In genomic region chr12:111753144-111753881, GRCh38 we compare ENCODE assay signal across 9 cellular contexts. TPM values are rescaled to one million over a fixed set of nuclear protein-coding genes. Genes with fewer than 3 reads are reported as not detected.
DNase-seq lines count a peak whose midpoint lies in the region; ATAC-seq and TF ChIP-seq lines count a peak whose summit lies in the region.
"Had no signal": no experiment of that assay in that cellular context is flagged by ENCODE, and none has a peak within 500 bp of the region (broad histone marks: within the 10 kb centered on the region; RNA-seq: fewer than 3 reads in every experiment).

No MANE protein-coding gene starts in this region.

- H4K5ac ChIP-seq in IMR-90 (ENCODE audit: low read depth, low read length): no peak overlapping the region

- H3K14ac ChIP-seq in IMR-90 (replicated peaks; ENCODE audit: low read depth, low read length): no peak overlapping the region

- H3K27ac ChIP-seq in IMR-90 (ENCODE audit: insufficient read depth, low read length) (no peak overlapping the region), right atrium auricular region (peak overlapping the region; percentile 67 to 89), smooth muscle cell (ENCODE audit: low read depth) (no peak overlapping the region)
- H3K27ac ChIP-seq: KMS-11 had no signal

- no peak overlapping the region for H4K91ac ChIP-seq in IMR-90 (ENCODE audit: insufficient read depth, low read depth, low read length)

- H2BK15ac ChIP-seq in IMR-90 (ENCODE audit: low read depth, low read length): no peak overlapping the region

- H4K20me1 ChIP-seq in IMR-90 (ENCODE audit: insufficient read depth, low read length) (peaks cover 5% of the 10 kb centered on the region; the same call in 1 of the 2 replicates), smooth muscle cell (ENCODE audit: low read depth) (no peaks in the 10 kb centered on the region)

- H3K4ac ChIP-seq in IMR-90 (ENCODE audit: low read depth, low read length): no peak overlapping the region

- no peak overlapping the region for H2BK20ac ChIP-seq in IMR-90 (ENCODE audit: low read depth, low read length)

- TF ChIP-seq POLR2A in IMR-90 (IDR thresholded peaks at IDR 0.05; ENCODE audit: low read depth, low read length): no peak

- H3K36me3 Mint-ChIP-seq in T-helper 17 cell (ENCODE audit: low read depth): no peaks in the 10 kb centered on the region

- BruUV-seq in IMR-90 (replicated peaks; lab: Mats Ljungman, UMichigan): no TSS peak

- H3K27ac Mint-ChIP-seq in T-helper 17 cell: no peak overlapping the region

- H3K27me3 Mint-ChIP-seq in T-helper 17 cell: no peaks in the 10 kb centered on the region

- TF ChIP-seq RAD21 in IMR-90 (IDR thresholded peaks at IDR 0.05; ENCODE audit: low read length): peak; percentile 85

- H3K9me1 ChIP-seq in IMR-90 (ENCODE audit: insufficient read depth, low read length): no peaks in the 10 kb centered on the region

- intact Hi-C loops in IMR-90 (cut with micrococcal nuclease): loop anchor here (1.0 kb wide), 2 partner anchors 35 to 60 kb away; no protein-coding TSS in a partner anchor

- H2AFZ ChIP-seq in IMR-90 (replicated peaks; ENCODE audit: low read length, poor library complexity) (peak overlapping the region; percentile 81), smooth muscle cell (ENCODE audit: low read depth) (no peak overlapping the region)

- H2BK120ac ChIP-seq in IMR-90 (ENCODE audit: low read depth, low read length): no peak overlapping the region

- H3K4me1 ChIP-seq in IMR-90 (ENCODE audit: control insufficient read depth, insufficient read depth, low read length) (peaks cover 13% of the 10 kb centered on the region; the same call in 1 of the 2 replicates), right atrium auricular region (peaks cover 0 to 52% of the 10 kb centered on the region in 2 donors), smooth muscle cell (ENCODE audit: low read depth) (peaks cover 2% of the 10 kb centered on the region)

- WGBS in IMR-90 (ENCODE audit: extremely low coverage in 2 of 2, insufficient read length in 1 of 2), 2 experiments: 73% methylated on average over 16 of the region's 23 CpGs; no CpG with 5 or more reads in 1 of the 2 experiments
- WGBS in smooth muscle cell (ENCODE audit: low lambda C conversion rate): 65% methylated on average over 23 of the region's 23 CpGs

- in situ Hi-C loops in IMR-90 (cut with MboI; ENCODE audit: low sequenced_read_pairs): no loop called here

- dilution Hi-C loops in IMR-90 (cut with HindIII; ENCODE audit: low sequenced_read_pairs, unreplicated experiment): no loop called here

- ATAC-seq in IMR-90 (ENCODE audit: low read depth): peak; percentile 94
- ATAC-seq in T-helper 17 cell: no peak
- ATAC-seq in GM18511 (IDR thresholded peaks at IDR 0.05; ENCODE audit: unreplicated experiment): no peak
- no peak for ATAC-seq in HG02885 (IDR thresholded peaks at IDR 0.05; ENCODE audit: poor library complexity, unreplicated experiment)

- POLR2A ChIA-PET in IMR-90 (lab: Charles Lee; ENCODE audit: unreplicated experiment): no interaction called here

- peak overlapping the region; percentile 91 for H2AK9ac ChIP-seq in IMR-90 (replicated peaks; ENCODE audit: low read depth, low read length, poor library complexity)

- H3K4me3 Mint-ChIP-seq in T-helper 17 cell: no peak overlapping the region

- H4K8ac ChIP-seq in IMR-90 (ENCODE audit: low read depth in 2 of 2, low read length in 2 of 2): no peak overlapping the region

- H3K4me2 ChIP-seq in IMR-90 (ENCODE audit: low read depth, low read length) (no peak overlapping the region), smooth muscle cell (no peak overlapping the region)
- H3K4me2 ChIP-seq: KMS-11 had no signal

- no peaks in the 10 kb centered on the region for H3F3A ChIP-seq in smooth muscle cell (ENCODE audit: low read depth)

- H2BK5ac ChIP-seq in IMR-90 (ENCODE audit: low read depth, low read length, poor library complexity, severe bottlenecking): no peak overlapping the region

- no peak overlapping the region for H3K56ac ChIP-seq in IMR-90 (ENCODE audit: extremely low read depth, insufficient read depth, low read length)

- no peak overlapping the region for H3K18ac ChIP-seq in IMR-90 (ENCODE audit: low read depth, low read length)

- H3K79me2 ChIP-seq in smooth muscle cell (ENCODE audit: low read depth): no peaks in the 10 kb centered on the region

- no peak overlapping the region for H3K23ac ChIP-seq in IMR-90 (ENCODE audit: low read depth, low read length)

- H3K4me1 Mint-ChIP-seq in T-helper 17 cell: peaks cover 2% of the 10 kb centered on the region

- DNase-seq in DMS53 treated with DMSO at 0.1 percent for 48 hours (lab: John Stamatoyannopoulos, UW; ENCODE audit: unreplicated experiment) (peak; percentile 59), IMR-90 (peak; percentile 61), amygdala (lab: John Stamatoyannopoulos, UW) (peak in 40 of 56 donors; percentile 7 to 67 (median 28)), right atrium auricular region (ENCODE audit: low spot score) (peak; percentile 73), smooth muscle cell (lab: John Stamatoyannopoulos, UW; ENCODE audit: unreplicated experiment) (no peak), T-helper 17 cell (no peak)

- H3K9me3 ChIP-seq in IMR-90 (ENCODE audit: control insufficient read depth, insufficient read depth, low read length): no peaks in the 10 kb centered on the region
- H3K9me3 ChIP-seq in right atrium auricular region: no peaks in the 10 kb centered on the region
- H3K9me3 ChIP-seq in smooth muscle cell (replicated peaks; ENCODE audit: low read depth): no peaks in the 10 kb centered on the region
- no peaks in the 10 kb centered on the region for H3K9me3 ChIP-seq in T-helper 17 cell (ENCODE audit: control insufficient read depth, low read length, poor library complexity, severe bottlenecking)

- H2AK5ac ChIP-seq in IMR-90 (ENCODE audit: low read depth, low read length): no peak overlapping the region; the same call in 1 of the 2 replicates

- H3K79me1 ChIP-seq in IMR-90 (ENCODE audit: low read depth in 1 of 2, low read length in 2 of 2): no peaks in the 10 kb centered on the region

- H3K36me3 ChIP-seq in IMR-90 (ENCODE audit: control insufficient read depth, insufficient read depth, low read length): peaks cover 26% of the 10 kb centered on the region
- H3K36me3 ChIP-seq in right atrium auricular region: peaks cover 21% of the 10 kb centered on the region
- H3K36me3 ChIP-seq in smooth muscle cell (ENCODE audit: low read depth): no peaks in the 10 kb centered on the region

- CTCF ChIA-PET in IMR-90 (lab: Yijun Ruan, JAX): interaction anchor here (0.6 to 3.3 kb wide), 5 partner anchors 34 to 62 kb away, joined by 3 to 17 read pairs (median 4); no protein-coding TSS in a partner anchor

- no peak overlapping the region for H3K4me3 ChIP-seq in IMR-90 (ENCODE audit: insufficient read depth, low read depth, low read length)
- no peak overlapping the region for H3K4me3 ChIP-seq in right atrium auricular region
- H3K4me3 ChIP-seq in smooth muscle cell: no peak overlapping the region

- TF ChIP-seq CTCF in IMR-90 (conservative IDR thresholded peaks at IDR 0.05; ENCODE audit: low read depth, low read length) (peak; percentile 86), right atrium auricular region (IDR thresholded peaks at IDR 0.05) (peak; percentile 76 to 89), smooth muscle cell (IDR thresholded peaks at IDR 0.05; ENCODE audit: borderline replicate concordance, insufficient read depth, poor library complexity, severe bottlenecking) (peak; percentile 62)

- H3K27me3 ChIP-seq in IMR-90 (ENCODE audit: control insufficient read depth, insufficient read depth, low read length) (no peaks in the 10 kb centered on the region), right atrium auricular region (no peaks in the 10 kb centered on the region), smooth muscle cell (ENCODE audit: low read depth) (no peaks in the 10 kb centered on the region)

- no peak overlapping the region for H3K9ac ChIP-seq in IMR-90 (ENCODE audit: low read depth, low read length)
- H3K9ac ChIP-seq in smooth muscle cell (ENCODE audit: low read depth): no peak overlapping the region
- H3K9ac ChIP-seq: KMS-11 had no signal

TF ChIP-seq in IMR-90, 13 proteins besides CTCF, POLR2A, EP300 and RAD21:
- peak; percentile 27; the same call in 1 of the 2 replicates for TF ChIP-seq MAZ (IDR thresholded peaks at IDR 0.05; ENCODE audit: borderline replicate concordance, low read depth, low read length)
- TF ChIP-seq SMC3 (IDR thresholded peaks at IDR 0.05; ENCODE audit: low read depth, low read length): peak; percentile 85
- no peak for TF ChIP-seq RFX5 (IDR thresholded peaks at IDR 0.05; ENCODE audit: low read depth, low read length)
- TF ChIP-seq, protein P1, sequence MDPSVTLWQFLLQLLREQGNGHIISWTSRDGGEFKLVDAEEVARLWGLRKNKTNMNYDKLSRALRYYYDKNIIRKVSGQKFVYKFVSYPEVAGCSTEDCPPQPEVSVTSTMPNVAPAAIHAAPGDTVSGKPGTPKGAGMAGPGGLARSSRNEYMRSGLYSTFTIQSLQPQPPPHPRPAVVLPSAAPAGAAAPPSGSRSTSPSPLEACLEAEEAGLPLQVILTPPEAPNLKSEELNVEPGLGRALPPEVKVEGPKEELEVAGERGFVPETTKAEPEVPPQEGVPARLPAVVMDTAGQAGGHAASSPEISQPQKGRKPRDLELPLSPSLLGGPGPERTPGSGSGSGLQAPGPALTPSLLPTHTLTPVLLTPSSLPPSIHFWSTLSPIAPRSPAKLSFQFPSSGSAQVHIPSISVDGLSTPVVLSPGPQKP (IDR thresholded peaks at IDR 0.05; ENCODE audit: borderline replicate concordance, low read depth, low read length): no peak
TF ChIP-seq in IMR-90: peak in this region for 2.

RNA-seq across cellular contexts. Expression of gene ALDH2, which starts 13.4 kb away (rescaled TPM):
- total RNA-seq in IMR-90 (2012; rRNA removed) (12.5 and 16.0 TPM in 2 replicates), right atrium auricular region (100 to 1,000 TPM; 157 to 158 TPM), smooth muscle cell (17.0 and 30.5 TPM in 2 replicates), T-helper 17 cell (1 to 10 TPM; 1.9 to 3.4 TPM)
- polyA plus RNA-seq in IMR-90 (2012; rRNA removed) (35.0 and 41.2 TPM in 2 replicates), smooth muscle cell (54.6 and 75.3 TPM in 2 replicates)
- polyA plus RNA-seq in IMR-90 (2012; cell fraction: cytosol; rRNA removed): 37.5 and 51.0 TPM in 2 replicates
- 30.0 and 30.5 TPM in 2 replicates for polyA plus RNA-seq in IMR-90 (2012; cell fraction: nucleus; rRNA removed; ENCODE audit: low replicate concordance)

Comparison
In these comparisons a context has a peak if more than half of its experiments do, and no peak if none do; other contexts are left out.
1. DNase-seq: peak in DMS53 treated with DMSO at 0.1 percent for 48 hours (single experiment), IMR-90 (single experiment), amygdala (40 of 56) and right atrium auricular region (single experiment); none in smooth muscle cell (single experiment) and T-helper 17 cell (0 of 3).
2. H3K27ac ChIP-seq: peak in right atrium auricular region (2 of 2); none in IMR-90 (single experiment) and smooth muscle cell (single experiment).
3. Peak in every context shown above with its lines, with median percentiles within 50 percentile points of each other: CTCF ChIP-seq.